Comparison of ENCODE assay signal across 8 cellular contexts in genomic region chr10:133378251-133379096, GRCh38. TPM values are rescaled to one million over a fixed set of nuclear protein-coding genes. Genes with fewer than 3 reads are reported as not detected.
DNase-seq lines count a peak whose midpoint lies in the region; ATAC-seq, FAIRE-seq and TF ChIP-seq lines count a peak whose summit lies in the region.

No MANE protein-coding gene starts in this region.

- H3K79me2 ChIP-seq in osteoblast (ENCODE audit: insufficient read depth, low read length) = no peaks in the 10 kb centered on the region

- H2AFZ ChIP-seq in osteoblast (ENCODE audit: low read length) = peak overlapping the region; percentile 95

- H3K4me1 ChIP-seq in BE2C = no peaks in the 10 kb centered on the region; the same call in 1 of the 2 replicates
- H3K4me1 ChIP-seq in SJSA1 (replicated peaks) = peaks cover 29% of the 10 kb centered on the region
- H3K4me1 ChIP-seq in adrenal gland (replicated peaks in 1 of 2) = peaks cover 15 to 20% of the 10 kb centered on the region in 2 donors
- H3K4me1 ChIP-seq in osteoblast (ENCODE audit: insufficient read depth, low read length) = peaks cover 5% of the 10 kb centered on the region

- no peaks in the 10 kb centered on the region for H3K36me3 ChIP-seq in BE2C
- H3K36me3 ChIP-seq in SJSA1 = peaks cover 5% of the 10 kb centered on the region; the same call in 1 of the 2 replicates
- H3K36me3 ChIP-seq in adrenal gland (replicated peaks in 1 of 2) = no peaks in the 10 kb centered on the region
- no peaks in the 10 kb centered on the region for H3K36me3 ChIP-seq in osteoblast (ENCODE audit: insufficient read depth, low read length)

- H4K20me1 ChIP-seq in osteoblast (ENCODE audit: insufficient read depth, low read length) = no peaks in the 10 kb centered on the region

- no peaks in the 10 kb centered on the region for H3K9me3 ChIP-seq in BE2C
- H3K9me3 ChIP-seq in SJSA1 (replicated peaks) = 0 out of 2 replicates have a peak, but pooled peaks cover 5% of the 10 kb centered on the region
- H3K9me3 ChIP-seq in adrenal gland (replicated peaks in 1 of 3) = no peaks in the 10 kb centered on the region
- no peaks in the 10 kb centered on the region for H3K9me3 ChIP-seq in osteoblast (ENCODE audit: low read depth, low read length)

- FAIRE-seq in D721Med (lab: Jason Lieb, UNC) = no peak

- peak; percentile 10 to 36 for TF ChIP-seq POLR2A in adrenal gland (IDR thresholded peaks at IDR 0.05)

- H3K27ac ChIP-seq in SJSA1 (no peak overlapping the region), adrenal gland (peak overlapping the region in 4 of 5 donors; percentile 15 to 82 (median 56)), osteoblast (ENCODE audit: low read depth, low read length) (no peak overlapping the region)

- intact Hi-C loops in adrenal gland (cut with DNase I) = no loop called here
- intact Hi-C loops in cardiac septum (cut with DNase I) = no loop called here

- peak; percentile 60 for DNase-seq in BE2C
- peak; percentile 61 to 68 for DNase-seq in SJSA1 (ENCODE audit: low read depth in 1 of 2, low spot score in 2 of 2)
- peak; percentile 63 to 75 (median 71) for DNase-seq in adrenal gland
- DNase-seq in cardiac septum (ENCODE audit: low spot score) = peak; percentile 82
- DNase-seq in osteoblast (ENCODE audit: insufficient read length, low spot score, missing footprints) = peak; percentile 97
- no peak for DNase-seq in D721Med (ENCODE audit: insufficient read length, low spot score)

- no peak for TF ChIP-seq CTCF in BE2C (IDR thresholded peaks at IDR 0.05; ENCODE audit: low read depth, low read length)
- TF ChIP-seq CTCF in adrenal gland (IDR thresholded peaks at IDR 0.05) = no peak
- no peak for TF ChIP-seq CTCF in osteoblast (IDR thresholded peaks at IDR 0.05; ENCODE audit: extremely low read depth, low read depth, low read length)
- no peak for TF ChIP-seq CTCF in D721Med (IDR thresholded peaks at IDR 0.05; ENCODE audit: insufficient read depth, missing control alignments)

- H3K4me3 ChIP-seq in BE2C (ENCODE audit: low read depth, low read length) = peak overlapping the region; percentile 69
- peak overlapping the region; percentile 69 for H3K4me3 ChIP-seq in SJSA1
- H3K4me3 ChIP-seq in adrenal gland = peak overlapping the region in 2 of 4 donors; percentile 58 to 91
- peak overlapping the region; percentile 82 for H3K4me3 ChIP-seq in osteoblast (ENCODE audit: insufficient read depth, low read length)

- H3K27me3 ChIP-seq in BE2C (no peaks in the 10 kb centered on the region), SJSA1 (replicated peaks) (no peaks in the 10 kb centered on the region), adrenal gland (no peaks in the 10 kb centered on the region), osteoblast (ENCODE audit: insufficient read depth, low read length) (no peaks in the 10 kb centered on the region)

- H3K4me2 ChIP-seq in osteoblast (ENCODE audit: insufficient read depth, low read length) = peak overlapping the region; percentile 96

- ATAC-seq in GM19043 (IDR thresholded peaks at IDR 0.05; ENCODE audit: low read depth, unreplicated experiment) (peak; percentile 39), HG03354 (IDR thresholded peaks at IDR 0.05; ENCODE audit: poor library complexity, severe bottlenecking, unreplicated experiment) (peak; percentile 42)

- WGBS in adrenal gland, 4 donors = 0 to 1% (median 0%) methylated on average over 2 to 81 of the region's 90 CpGs

RNA-seq across cellular contexts. Expression of gene PAOX, which starts 0.6 kb away (rescaled TPM):
- 1.4 TPM for polyA plus RNA-seq in BE2C (2012; ENCODE audit: insufficient read depth, insufficient read length, low read depth)
- total RNA-seq in SJSA1 (2014; rRNA removed; shearing (Covaris generic)) = 8.7 and 9.9 TPM in 2 replicates
- 10 to 100 TPM in 3 of 8 donors, 1 to 10 TPM in 5; 4.5 to 34.4 (median 7.7) TPM for total RNA-seq in adrenal gland
- polyA plus RNA-seq in adrenal gland = 10 to 100 TPM in 1 of 3 donors, 1 to 10 TPM in 2; 1.0 to 10.6 (median 5.5) TPM
- 2.9 TPM for total RNA-seq in cardiac septum
- total RNA-seq in osteoblast = 5.9 and 7.6 TPM in 2 replicates

RNA-seq across cellular contexts. Expression of gene ECHS1, which starts 5.3 kb away (rescaled TPM):
- polyA plus RNA-seq in BE2C (2012; ENCODE audit: insufficient read depth, insufficient read length, low read depth) = 102 TPM
- 106 and 145 TPM in 2 replicates for total RNA-seq in SJSA1 (2014; rRNA removed; shearing (Covaris generic))
- total RNA-seq in adrenal gland (100 to 1,000 TPM; 133 to 280 (median 157) TPM), cardiac septum (152 TPM), osteoblast (55.4 and 56.1 TPM in 2 replicates)
- 100 to 1,000 TPM in 2 of 3 donors, 10 to 100 TPM in 1; 74.4 to 126 (median 126) TPM for polyA plus RNA-seq in adrenal gland

RNA-seq across cellular contexts. Expression of gene MTG1, which starts 15.5 kb away (rescaled TPM):
- 87.1 TPM for polyA plus RNA-seq in BE2C (2012; ENCODE audit: insufficient read depth, insufficient read length, low read depth)
- 36.8 and 50.5 TPM in 2 replicates for total RNA-seq in SJSA1 (2014; rRNA removed; shearing (Covaris generic))
- total RNA-seq in adrenal gland = 10 to 100 TPM; 24.0 to 68.6 (median 44.3) TPM
- 100 to 1,000 TPM in 1 of 3 donors, 10 to 100 TPM in 2; 44.1 to 118 (median 88.1) TPM for polyA plus RNA-seq in adrenal gland
- 21.6 TPM for total RNA-seq in cardiac septum
- total RNA-seq in osteoblast = 28.3 and 31.5 TPM in 2 replicates

RNA-seq across cellular contexts. Expression of gene FUOM, which starts 20.7 kb away (rescaled TPM):
- 30.6 TPM for polyA plus RNA-seq in BE2C (2012; ENCODE audit: insufficient read depth, insufficient read length, low read depth)
- 2.5 and 6.2 TPM in 2 replicates for total RNA-seq in SJSA1 (2014; rRNA removed; shearing (Covaris generic))
- 10 to 100 TPM in 7 of 8 donors, 1 to 10 TPM in 1; 6.9 to 47.9 (median 15.8) TPM for total RNA-seq in adrenal gland
- 10 to 100 TPM in 2 of 3 donors, 1 to 10 TPM in 1; 4.8 to 35.7 (median 22.6) TPM for polyA plus RNA-seq in adrenal gland
- 6.1 TPM for total RNA-seq in cardiac septum
- 5.1 and 6.5 TPM in 2 replicates for total RNA-seq in osteoblast

RNA-seq across cellular contexts. Expression of gene PRAP1, which starts 31.3 kb away (rescaled TPM):
- polyA plus RNA-seq in BE2C (2012; ENCODE audit: insufficient read depth, insufficient read length, low read depth) = 1.1 TPM
- total RNA-seq in SJSA1 (2014; rRNA removed; shearing (Covaris generic)) = not detected in 2 replicates
- under 1 TPM in 1 of 8 donors, not detected in 7; 0.46 TPM for total RNA-seq in adrenal gland
- under 1 TPM in 2 of 3 donors, not detected in 1; 0.44 to 0.88 TPM for polyA plus RNA-seq in adrenal gland
- not detected for total RNA-seq in cardiac septum
- not detected in 2 replicates for total RNA-seq in osteoblast

Comparison
In these comparisons a context has a peak if more than half of its experiments do, and no peak if none do; other contexts are left out.
1. H3K27ac ChIP-seq: peak in adrenal gland (4 of 5); none in SJSA1 (single experiment) and osteoblast (single experiment).